ENCODE assay signal across 8 cellular contexts in the genomic region with DNA sequence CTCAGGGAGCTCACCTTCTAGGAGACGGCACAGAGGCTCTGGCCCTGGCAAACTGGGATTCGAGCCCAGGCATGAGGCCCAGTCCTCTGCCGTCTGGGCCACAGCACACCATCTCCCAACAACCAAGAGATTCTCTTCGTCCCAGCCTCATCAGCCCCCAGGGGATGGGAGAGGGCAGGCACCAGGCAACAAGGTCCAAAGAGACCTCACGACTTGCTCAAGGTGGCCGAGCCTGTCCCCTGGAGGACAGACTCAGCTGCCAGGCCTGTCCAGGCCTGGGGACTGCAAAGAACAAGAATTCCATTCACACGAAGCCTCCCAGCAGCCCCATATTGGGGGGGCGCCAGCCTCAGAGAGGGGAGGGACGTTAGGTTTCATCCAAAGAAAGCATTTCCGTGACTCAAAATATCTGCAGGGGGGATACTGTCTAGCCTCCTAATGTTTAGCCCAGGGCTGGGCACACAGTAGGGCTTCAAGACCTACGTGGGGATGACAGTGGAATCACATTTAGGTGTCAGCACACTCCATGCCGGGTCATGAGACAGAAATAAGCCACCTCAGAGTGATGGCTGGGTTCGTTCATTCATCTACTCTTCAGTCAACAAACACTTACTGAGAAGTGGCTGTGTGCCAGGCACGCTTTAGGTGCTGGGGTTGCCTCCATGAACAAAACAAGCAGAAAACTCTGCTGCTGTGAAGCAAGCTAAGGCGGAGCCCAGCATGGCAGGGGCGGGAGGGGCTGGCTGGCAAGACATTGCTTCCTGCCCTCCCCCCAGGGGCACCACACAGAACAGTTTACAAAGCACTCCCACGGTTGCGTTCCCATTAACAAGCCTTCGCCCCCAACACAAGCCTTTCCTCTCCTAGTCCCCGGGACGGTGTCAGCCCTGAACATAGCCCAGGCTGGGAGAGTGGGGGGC. TPM values are rescaled to one million over a fixed set of nuclear protein-coding genes. Genes with fewer than 3 reads are reported as not detected.
DNase-seq lines count a peak whose midpoint lies in the region; ATAC-seq, FAIRE-seq and TF ChIP-seq lines count a peak whose summit lies in the region.

No MANE protein-coding gene starts in this region.

- H3K27me3 ChIP-seq in OCI-LY1 (ENCODE audit: insufficient read depth, low read length), result peaks cover 3% of the 10 kb centered on the region; the same call in 1 of the 2 replicates
- no peaks in the 10 kb centered on the region for H3K27me3 ChIP-seq in naive thymus-derived CD4-positive, alpha-beta T cell (ENCODE audit: control insufficient read depth in 2 of 2, insufficient read depth in 2 of 2, low read length in 2 of 2)

- DNase-seq in GM12891 (ENCODE audit: insufficient read length, low spot score) (no peak), iPS-NIHi7 (ENCODE audit: extremely low spot score) (no peak)
- DNase-seq in activated naive CD8-positive, alpha-beta T cell treated with anti-CD3 and anti-CD28 coated beads for 36 hours, result no peak
- DNase-seq in naive thymus-derived CD4-positive, alpha-beta T cell, result peak in 8 of 9 donors; percentile 61 to 95 (median 92)

- ATAC-seq in naive thymus-derived CD4-positive, alpha-beta T cell, result peak; percentile 71
- ATAC-seq in GM19397 (IDR thresholded peaks at IDR 0.05; ENCODE audit: unreplicated experiment) (no peak), HG03097 (IDR thresholded peaks at IDR 0.05; ENCODE audit: low FRiP score, unreplicated experiment) (no peak), HG03342 (IDR thresholded peaks at IDR 0.05; ENCODE audit: unreplicated experiment) (no peak)

- H3K4me3 ChIP-seq in OCI-LY1 (ENCODE audit: low read depth, low read length, poor library complexity, severe bottlenecking), result no peak overlapping the region
- H3K4me3 ChIP-seq in naive thymus-derived CD4-positive, alpha-beta T cell (ENCODE audit: low read length), result peak overlapping the region; percentile 46

- no peak overlapping the region; the same call in 1 of the 2 replicates for H3K9ac ChIP-seq in OCI-LY1 (ENCODE audit: low read length)

- H3K27ac Mint-ChIP-seq in activated naive CD8-positive, alpha-beta T cell treated with anti-CD3 and anti-CD28 coated beads for 36 hours, result peak overlapping the region; percentile 89
- peak overlapping the region; percentile 42 to 100 (median 98) for H3K27ac Mint-ChIP-seq in naive thymus-derived CD4-positive, alpha-beta T cell

- POLR2A ChIA-PET in naive thymus-derived CD4-positive, alpha-beta T cell (lab: Charles Lee), result interaction anchor here (0.6 to 31.8 kb wide), 14 partner anchors 17 to 147 kb away, joined by 3 to 1530 read pairs (median 5); partner anchors contain the start of genes AIP, CABP4, CDK2AP2 and CORO1B

- no peak for TF ChIP-seq POLR2A in GM12891 (IDR thresholded peaks at IDR 0.05; ENCODE audit: low read depth, low read length)

- H2AFZ ChIP-seq in OCI-LY1 (ENCODE audit: low read length), result no peak overlapping the region

- H3K27ac ChIP-seq in OCI-LY1 (ENCODE audit: low read depth, low read length, poor library complexity, severe bottlenecking), result peak overlapping the region; percentile 8
- peak overlapping the region; percentile 77 for H3K27ac ChIP-seq in naive thymus-derived CD4-positive, alpha-beta T cell (ENCODE audit: low read depth, low read length)

- no peaks in the 10 kb centered on the region for H3K9me3 ChIP-seq in OCI-LY1 (ENCODE audit: low read length)
- H3K9me3 ChIP-seq in naive thymus-derived CD4-positive, alpha-beta T cell (ENCODE audit: control insufficient read depth in 2 of 3, low read length in 3 of 3), result no peaks in the 10 kb centered on the region

- no peak overlapping the region; the same call in 1 of the 2 replicates for H3K4me2 ChIP-seq in OCI-LY1 (ENCODE audit: low read length)

- H4K20me1 ChIP-seq in OCI-LY1 (ENCODE audit: insufficient read depth, low read length), result no peaks in the 10 kb centered on the region

- FAIRE-seq in GM12891 (lab: Jason Lieb, UNC), result peak; percentile 72

- no peaks in the 10 kb centered on the region for H3K36me3 ChIP-seq in OCI-LY1 (ENCODE audit: insufficient read depth, low read length)
- no peaks in the 10 kb centered on the region for H3K36me3 ChIP-seq in naive thymus-derived CD4-positive, alpha-beta T cell (ENCODE audit: control insufficient read depth in 2 of 3, insufficient read depth in 3 of 3, low read length in 3 of 3)

- H3K4me1 ChIP-seq in OCI-LY1 (ENCODE audit: insufficient read depth, low read length, severe bottlenecking), result peaks cover 61% of the 10 kb centered on the region
- peaks cover 75 to 78% of the 10 kb centered on the region in 2 donors for H3K4me1 ChIP-seq in naive thymus-derived CD4-positive, alpha-beta T cell (ENCODE audit: control insufficient read depth in 2 of 2, insufficient read depth in 2 of 2, low read length in 2 of 2)

- H3K4me1 Mint-ChIP-seq in activated naive CD8-positive, alpha-beta T cell treated with anti-CD3 and anti-CD28 coated beads for 36 hours, result peaks cover 61% of the 10 kb centered on the region
- peaks cover 39 to 82% (median 62%) of the 10 kb centered on the region in 7 donors for H3K4me1 Mint-ChIP-seq in naive thymus-derived CD4-positive, alpha-beta T cell

- CTCF ChIA-PET in naive thymus-derived CD4-positive, alpha-beta T cell (lab: Charles Lee), result interaction anchor here (0.6 to 6.0 kb wide), 4 partner anchors 14 to 178 kb away, joined by 3 to 67 read pairs (median 5); partner anchors contain the start of genes PPP1CA, RAD9A and TBC1D10C

- intact Hi-C loops in naive thymus-derived CD4-positive, alpha-beta T cell (cut with micrococcal nuclease), result loop anchor here in 1 of 2 donors (1.0 kb wide), 6 partner anchors 7 to 92 kb away; partner anchors contain the start of genes CDK2AP2, PTPRCAP, RPS6KB2 and TMEM134

- no peaks in the 10 kb centered on the region for H3K9me3 Mint-ChIP-seq in activated naive CD8-positive, alpha-beta T cell treated with anti-CD3 and anti-CD28 coated beads for 36 hours
- no peaks in the 10 kb centered on the region for H3K9me3 Mint-ChIP-seq in naive thymus-derived CD4-positive, alpha-beta T cell

- H3K27me3 Mint-ChIP-seq in activated naive CD8-positive, alpha-beta T cell treated with anti-CD3 and anti-CD28 coated beads for 36 hours, result no peaks in the 10 kb centered on the region
- peaks cover 0 to 25% (median 0%) of the 10 kb centered on the region in 5 donors for H3K27me3 Mint-ChIP-seq in naive thymus-derived CD4-positive, alpha-beta T cell

- no peaks in the 10 kb centered on the region for H3F3A ChIP-seq in OCI-LY1 (ENCODE audit: insufficient read depth, low read length)

- TF ChIP-seq CTCF in OCI-LY1 (IDR thresholded peaks at IDR 0.05; ENCODE audit: low read length), result no peak

- no peaks in the 10 kb centered on the region for H3K79me2 ChIP-seq in OCI-LY1 (ENCODE audit: insufficient read depth, low read length)

- H3K36me3 Mint-ChIP-seq in activated naive CD8-positive, alpha-beta T cell treated with anti-CD3 and anti-CD28 coated beads for 36 hours, result peaks cover 5% of the 10 kb centered on the region
- H3K36me3 Mint-ChIP-seq in naive thymus-derived CD4-positive, alpha-beta T cell, result peaks cover 0 to 6% (median 0%) of the 10 kb centered on the region in 5 donors

- peak overlapping the region; percentile 75 for H3K4me3 Mint-ChIP-seq in activated naive CD8-positive, alpha-beta T cell treated with anti-CD3 and anti-CD28 coated beads for 36 hours
- H3K4me3 Mint-ChIP-seq in naive thymus-derived CD4-positive, alpha-beta T cell, result peak overlapping the region; percentile 51 to 96 (median 90)

- H3K9me2 ChIP-seq in OCI-LY1 (ENCODE audit: low read depth, low read length), result no peaks in the 10 kb centered on the region

TF ChIP-seq in GM12891, 5 proteins besides CTCF, POLR2A, EP300 and RAD21:
- TF ChIP-seq PAX5 (IDR thresholded peaks at IDR 0.05; ENCODE audit: insufficient read depth, low read length, severe bottlenecking), result no peak
- no peak for TF ChIP-seq SPI1 (IDR thresholded peaks at IDR 0.05; ENCODE audit: low read depth, low read length)
- no peak for TF ChIP-seq POLR2AphosphoS5 (IDR thresholded peaks at IDR 0.05; ENCODE audit: low read depth, low read length)

RNA-seq across cellular contexts. Expression of gene CARNS1, which starts 1.2 kb away (rescaled TPM):
- 0.23 TPM for polyA plus RNA-seq in GM12891 (2012; ENCODE audit: low read depth, missing spikeins)
- 1 to 10 TPM; 3.1 to 3.7 TPM for total RNA-seq in activated naive CD8-positive, alpha-beta T cell treated with anti-CD3 and anti-CD28 coated beads for 36 hours
- total RNA-seq in naive thymus-derived CD4-positive, alpha-beta T cell, result 10 to 100 TPM in 2 of 5 experiments, 1 to 10 TPM in 2, under 1 TPM in 1; 0.53 to 14.2 (median 5.1) TPM
- 1 to 10 TPM in 1 of 2 donors, under 1 TPM in 1; 0.97 to 1.4 TPM for polyA plus RNA-seq in naive thymus-derived CD4-positive, alpha-beta T cell

RNA-seq across cellular contexts. Expression of gene RPS6KB2, which starts 11.6 kb away (rescaled TPM):
- 38.0 TPM for polyA plus RNA-seq in GM12891 (2012; ENCODE audit: low read depth, missing spikeins)
- 10 to 100 TPM; 64.9 to 67.7 TPM for total RNA-seq in activated naive CD8-positive, alpha-beta T cell treated with anti-CD3 and anti-CD28 coated beads for 36 hours
- 10 to 100 TPM; 61.9 to 83.9 (median 77.7) TPM for total RNA-seq in naive thymus-derived CD4-positive, alpha-beta T cell
- 10 to 100 TPM; 45.2 to 46.6 TPM for polyA plus RNA-seq in naive thymus-derived CD4-positive, alpha-beta T cell

RNA-seq across cellular contexts. Expression of gene TBC1D10C, which starts 12.8 kb away (rescaled TPM):
- polyA plus RNA-seq in GM12891 (2012; ENCODE audit: low read depth, missing spikeins), result 37.0 TPM
- total RNA-seq in activated naive CD8-positive, alpha-beta T cell treated with anti-CD3 and anti-CD28 coated beads for 36 hours, result 100 to 1,000 TPM; 117 to 121 TPM
- total RNA-seq in naive thymus-derived CD4-positive, alpha-beta T cell, result 100 to 1,000 TPM; 243 to 425 (median 346) TPM
- polyA plus RNA-seq in naive thymus-derived CD4-positive, alpha-beta T cell, result 100 to 1,000 TPM; 225 to 366 TPM

RNA-seq across cellular contexts. Expression of gene PPP1CA, which starts 15.0 kb away (rescaled TPM):
- polyA plus RNA-seq in GM12891 (2012; ENCODE audit: low read depth, missing spikeins), result 202 TPM
- total RNA-seq in activated naive CD8-positive, alpha-beta T cell treated with anti-CD3 and anti-CD28 coated beads for 36 hours, result 100 to 1,000 TPM; 262 to 269 TPM
- 100 to 1,000 TPM in 4 of 5 experiments, 10 to 100 TPM in 1; 83.0 to 339 (median 122) TPM for total RNA-seq in naive thymus-derived CD4-positive, alpha-beta T cell
- polyA plus RNA-seq in naive thymus-derived CD4-positive, alpha-beta T cell, result 100 to 1,000 TPM; 350 to 363 TPM

RNA-seq across cellular contexts. Expression of gene PTPRCAP, which starts 20.8 kb away (rescaled TPM):
- polyA plus RNA-seq in GM12891 (2012; ENCODE audit: low read depth, missing spikeins), result 179 TPM
- total RNA-seq in activated naive CD8-positive, alpha-beta T cell treated with anti-CD3 and anti-CD28 coated beads for 36 hours, result 100 to 1,000 TPM; 110 to 117 TPM
- total RNA-seq in naive thymus-derived CD4-positive, alpha-beta T cell, result 100 to 1,000 TPM; 134 to 357 (median 194) TPM
- 100 to 1,000 TPM; 498 to 670 TPM for polyA plus RNA-seq in naive thymus-derived CD4-positive, alpha-beta T cell

Comparison
In these comparisons a context has a peak if more than half of its experiments do, and no peak if none do; other contexts are left out.
1. DNase-seq: peak in naive thymus-derived CD4-positive, alpha-beta T cell (8 of 9); none in GM12891 (single experiment), activated naive CD8-positive, alpha-beta T cell treated with anti-CD3 and anti-CD28 coated beads for 36 hours (single experiment) and iPS-NIHi7 (single experiment).